In genomic region chr10:69179743-69180524, GRCh38 we compare ENCODE assay signal across 8 cellular contexts. TPM values are rescaled to one million over a fixed set of nuclear protein-coding genes. Genes with fewer than 3 reads are reported as not detected.
DNase-seq lines count a peak whose midpoint lies in the region; ATAC-seq and TF ChIP-seq lines count a peak whose summit lies in the region.

TSS of gene SUPV3L1 (plus strand) at chr10:69180234. CDS start at chr10:69180292, 58 bp downstream.

- peak within 1 kb of the TSS; percentile 91 to 100 (median 94) for H3K4me3 ChIP-seq in spleen

- H3K27ac Mint-ChIP-seq in central memory CD8-positive, alpha-beta T cell (ENCODE audit: low read depth), result peak within 1 kb of the TSS; percentile 100

- ATAC-seq in GM18909 (IDR thresholded peaks at IDR 0.05; ENCODE audit: poor library complexity, unreplicated experiment) (peak; percentile 82), HG03175 (IDR thresholded peaks at IDR 0.05; ENCODE audit: unreplicated experiment) (peak; percentile 84)
- ATAC-seq in central memory CD8-positive, alpha-beta T cell (replicated peaks; ENCODE audit: extremely low read depth, poor library complexity, severe bottlenecking), result peak; percentile 70

- H3K36me3 ChIP-seq in spleen, result peaks cover 0 to 27% (median 10%) of the 10 kb centered on the region in 6 donors

- H3K4me1 Mint-ChIP-seq in central memory CD8-positive, alpha-beta T cell, result peaks cover 45% of the 10 kb centered on the region

- no peaks in the 10 kb centered on the region for H3K9me3 ChIP-seq in spleen

- H3K27me3 Mint-ChIP-seq in central memory CD8-positive, alpha-beta T cell, result no peaks in the 10 kb centered on the region

- peak in 2 of 3 donors; percentile 50 to 60 for TF ChIP-seq POLR2A in spleen (IDR thresholded peaks at IDR 0.05)

- intact Hi-C loops in spleen (cut with DNase I; ENCODE audit: low total_unique reads), result no loop called here

- peak within 1 kb of the TSS; percentile 90 for H3K4me3 Mint-ChIP-seq in central memory CD8-positive, alpha-beta T cell

- peaks cover 24 to 55% (median 38%) of the 10 kb centered on the region in 6 donors for H3K4me1 ChIP-seq in spleen

- H3K9me3 Mint-ChIP-seq in central memory CD8-positive, alpha-beta T cell, result no peaks in the 10 kb centered on the region

- H3K36me3 Mint-ChIP-seq in central memory CD8-positive, alpha-beta T cell (ENCODE audit: insufficient read depth), result peaks cover 28% of the 10 kb centered on the region

- DNase-seq in AG08395 (ENCODE audit: low spot score) (peak; percentile 96), NCI-H345 (lab: John Stamatoyannopoulos, UW) (peak; percentile 88), inferior parietal cortex (ENCODE audit: extremely low spot score) (peak; percentile 98), spleen (peak; percentile 97)
- peak; percentile 75 for DNase-seq in activated CD4-positive, CD25-positive, alpha-beta regulatory T cell treated with anti-CD3 and anti-CD28 coated beads, Interleukin-2, amount 50 U/mL, for 16 hours (ENCODE audit: low read depth, low spot score)
- peak; percentile 83 to 84 for DNase-seq in central memory CD8-positive, alpha-beta T cell (ENCODE audit: low spot score in 2 of 2)

- WGBS in spleen, 5 donors, result 0 to 1% (median 0%) methylated on average over 42 to 44 of the region's 44 CpGs

- TF ChIP-seq CTCF in spleen (IDR thresholded peaks at IDR 0.05 in 8 of 11, conservative IDR thresholded peaks at IDR 0.05 in 3 of 11), result peak in 4 of 11 experiments; percentile 1 to 20 (median 16)

- peak within 1 kb of the TSS; percentile 92 to 98 (median 93) for H3K27ac ChIP-seq in spleen

- H3K27me3 ChIP-seq in spleen (replicated peaks in 1 of 7), result no peaks in the 10 kb centered on the region

RNA-seq across cellular contexts. Expression of gene SUPV3L1, which starts in this region (rescaled TPM):
- total RNA-seq in spleen, result 10 to 100 TPM; 24.2 to 40.5 (median 31.1) TPM
- 10 to 100 TPM; 47.5 to 95.6 (median 62.8) TPM for polyA plus RNA-seq in spleen

Comparison
In these comparisons a context has a peak if more than half of its experiments do, and no peak if none do; other contexts are left out.
1. Peak in every context shown above with its lines: DNase-seq, ATAC-seq, H3K4me3 ChIP-seq and H3K27ac ChIP-seq.